1 cellular context compared by ENCODE assay signal in the genomic region with DNA sequence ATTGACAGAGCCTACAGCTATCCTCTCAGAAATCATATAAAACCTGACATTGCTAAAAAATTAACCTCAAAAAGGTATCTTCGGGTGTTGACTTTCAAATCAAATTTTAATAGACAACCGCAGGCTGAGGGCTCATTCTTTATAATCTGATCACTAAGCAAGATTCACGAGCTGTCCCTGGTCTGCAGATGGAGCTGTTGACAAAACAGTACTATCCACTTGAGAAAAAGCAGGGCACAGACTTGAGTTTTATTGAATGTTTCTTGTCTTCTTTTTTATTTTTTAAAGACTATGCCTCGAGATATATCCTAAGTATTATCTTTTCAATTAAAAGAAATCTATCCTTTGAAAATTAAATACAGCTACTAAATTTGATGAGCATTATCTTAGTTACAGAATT.
TF ChIP-seq lines count a peak whose summit lies in the region.

No MANE protein-coding gene starts in this region.

TF ChIP-seq in Ishikawa, 13 proteins besides CTCF, POLR2A, EP300 and RAD21 (continued from another document):
- TF ChIP-seq CEBPB (IDR thresholded peaks at IDR 0.05) (no peak), TCF12 (IDR thresholded peaks at IDR 0.05; ENCODE audit: low read depth) (no peak), YY1 (IDR thresholded peaks at IDR 0.05; ENCODE audit: low read depth) (no peak), EGR1 (IDR thresholded peaks at IDR 0.05) (no peak)
- TF ChIP-seq, protein P1, sequence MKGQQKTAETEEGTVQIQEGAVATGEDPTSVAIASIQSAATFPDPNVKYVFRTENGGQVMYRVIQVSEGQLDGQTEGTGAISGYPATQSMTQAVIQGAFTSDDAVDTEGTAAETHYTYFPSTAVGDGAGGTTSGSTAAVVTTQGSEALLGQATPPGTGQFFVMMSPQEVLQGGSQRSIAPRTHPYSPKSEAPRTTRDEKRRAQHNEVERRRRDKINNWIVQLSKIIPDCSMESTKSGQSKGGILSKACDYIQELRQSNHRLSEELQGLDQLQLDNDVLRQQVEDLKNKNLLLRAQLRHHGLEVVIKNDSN (IDR thresholded peaks at IDR 0.05): no peak
- TF ChIP-seq, protein P2, sequence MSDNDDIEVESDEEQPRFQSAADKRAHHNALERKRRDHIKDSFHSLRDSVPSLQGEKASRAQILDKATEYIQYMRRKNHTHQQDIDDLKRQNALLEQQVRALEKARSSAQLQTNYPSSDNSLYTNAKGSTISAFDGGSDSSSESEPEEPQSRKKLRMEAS (IDR thresholded peaks at IDR 0.05): no peak
